34 cellular contexts compared by ENCODE assay signal in the genomic region with DNA sequence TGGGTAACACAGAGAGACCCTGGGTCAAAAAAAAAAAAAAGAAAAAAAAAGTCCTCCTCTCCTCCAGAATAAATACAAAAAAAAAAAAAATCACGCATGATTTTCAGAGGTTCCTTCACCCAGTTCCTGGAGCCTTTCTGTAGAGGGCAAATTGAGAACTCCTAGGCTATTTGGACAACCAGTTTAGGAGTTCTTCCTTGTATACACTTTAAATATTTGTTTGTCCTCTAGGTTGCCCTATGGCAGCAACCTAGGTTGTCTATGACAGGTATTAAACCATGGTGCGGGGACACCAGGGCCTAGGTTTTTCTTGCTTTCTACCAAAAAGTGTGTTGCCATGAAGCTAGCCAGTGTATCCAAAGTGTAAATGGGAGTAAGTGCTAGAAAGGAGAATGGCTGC. TPM values are rescaled to one million over a fixed set of nuclear protein-coding genes. Genes with fewer than 3 reads are reported as not detected.
"Had no signal": no experiment of that assay in that cellular context is flagged by ENCODE, and none has a peak within 500 bp of the region (broad histone marks: within the 10 kb centered on the region; RNA-seq: fewer than 3 reads in every experiment).

No MANE protein-coding gene starts in this region.

- H3K9me3 ChIP-seq: ascending aorta, SJCRH30 had no signal

- H3K4me1 ChIP-seq: SJCRH30 had no signal

- H3K4me3 ChIP-seq: ascending aorta, cardiac muscle cell, SJCRH30, SK-N-MC had no signal

- H3K36me3 ChIP-seq: cardiac muscle cell, SJCRH30 had no signal

- ATAC-seq: activated CD4-positive, alpha-beta T cell treated with anti-CD3 and anti-CD28 coated beads for 36 hours; activated CD4-positive, CD25-positive, alpha-beta regulatory T cell treated with anti-CD3 and anti-CD28 coated beads, Interleukin-2, amount 50 U/mL, for 24 hours; activated CD8-positive, alpha-beta T cell treated with anti-CD3 and anti-CD28 coated beads, Interleukin-2, amount 10 ng/mL, durations not matched to agents 7 days and 5 days; Panc1; WTC11 had no signal

- H3K27me3 ChIP-seq: ascending aorta, cardiac muscle cell, SJCRH30 had no signal

- H3K27ac ChIP-seq: ascending aorta, cardiac muscle cell, KMS-11, SJCRH30, SK-N-MC had no signal

- H3K9me3 Mint-ChIP-seq: activated CD4-positive, alpha-beta T cell treated with anti-CD3 and anti-CD28 coated beads, Interleukin-2, amount 10 ng/mL, durations not matched to agents 7 days and 5 days; activated naive CD4-positive, alpha-beta T cell treated with anti-CD3 and anti-CD28 coated beads, Interleukin-2, amount 50 U/mL, for 24 hours; activated naive CD8-positive, alpha-beta T cell treated with anti-CD3 and anti-CD28 coated beads, Interleukin-2, amount 10 ng/mL, durations not matched to agents 7 days and 5 days; activated T-cell treated with anti-CD3 and anti-CD28 coated beads, Interleukin-2, amount 50 U/mL, for 24 hours; activated T-helper 2 cell treated with anti-CD3 and anti-CD28 coated beads, Interferon-gamma antibody, Interleukin-2, Interleukin-4, amounts not matched to agents 10 μg/mL and 5 μg/mL and 100 μg/mL, durations not matched to agents 14 hours and 24 hours and 36 hours; central memory CD8-positive, alpha-beta T cell; WTC11 had no signal

- H3K27me3 Mint-ChIP-seq: activated CD4-positive, alpha-beta T cell treated with anti-CD3 and anti-CD28 coated beads for 36 hours; activated CD4-positive, alpha-beta T cell treated with anti-CD3 and anti-CD28 coated beads, Interleukin-2, amount 10 ng/mL, durations not matched to agents 7 days and 5 days; activated naive CD4-positive, alpha-beta T cell treated with anti-CD3 and anti-CD28 coated beads, Interleukin-2, amount 50 U/mL, for 24 hours; activated naive CD8-positive, alpha-beta T cell treated with anti-CD3 and anti-CD28 coated beads, Interleukin-2, amount 10 ng/mL, durations not matched to agents 7 days and 5 days; activated T-cell treated with anti-CD3 and anti-CD28 coated beads, Interleukin-2, amount 50 U/mL, for 24 hours; central memory CD8-positive, alpha-beta T cell had no signal

- H3K4me3 Mint-ChIP-seq: activated CD4-positive, alpha-beta T cell treated with anti-CD3 and anti-CD28 coated beads for 36 hours; activated CD4-positive, alpha-beta T cell treated with anti-CD3 and anti-CD28 coated beads, Interleukin-2, amount 10 ng/mL, durations not matched to agents 7 days and 5 days; activated CD8-positive, alpha-beta T cell treated with anti-CD3 and anti-CD28 coated beads, Interleukin-2, amount 10 ng/mL, durations not matched to agents 7 days and 5 days; activated naive CD4-positive, alpha-beta T cell treated with anti-CD3 and anti-CD28 coated beads, Interleukin-2, amount 50 U/mL, for 24 hours; activated naive CD8-positive, alpha-beta T cell treated with anti-CD3 and anti-CD28 coated beads, Interleukin-2, amount 10 ng/mL, durations not matched to agents 7 days and 5 days; activated T-cell treated with anti-CD3 and anti-CD28 coated beads, Interleukin-2, amount 50 U/mL, for 24 hours; central memory CD8-positive, alpha-beta T cell; WTC11 had no signal

- DNase-seq: activated CD4-positive, alpha-beta T cell treated with anti-CD3 and anti-CD28 coated beads for 36 hours; activated CD4-positive, alpha-beta T cell treated with anti-CD3 and anti-CD28 coated beads, Interleukin-2, amount 10 ng/mL, durations not matched to agents 7 days and 5 days; activated CD4-positive, alpha-beta T cell treated with anti-CD3 and anti-CD28 coated beads, Interleukin-2, amount 50 U/mL, for 48 hours; activated CD8-positive, alpha-beta T cell treated with anti-CD3 and anti-CD28 coated beads, Interleukin-2, amount 10 ng/mL, durations not matched to agents 7 days and 5 days; activated gamma-delta T cell; activated naive CD4-positive, alpha-beta T cell treated with Interleukin-2 at 50 U/mL for 16 hours; activated naive CD8-positive, alpha-beta T cell treated with anti-CD3 and anti-CD28 coated beads, Interleukin-2, amount 10 ng/mL, durations not matched to agents 7 days and 5 days; activated T-cell treated with anti-CD3 and anti-CD28 coated beads, Interleukin-2, amount 50 U/mL, for 24 hours; amygdala; NCI-H1105; NCI-H1436; NCI-H1694; NCI-H2029; NCI-H345; NCI-H524 treated with DMSO at 0.1 percent for 48 hours; SHP77; SJCRH30; T1000 had no signal

- H3K27ac Mint-ChIP-seq: activated CD4-positive, alpha-beta T cell treated with anti-CD3 and anti-CD28 coated beads for 36 hours; activated CD4-positive, alpha-beta T cell treated with anti-CD3 and anti-CD28 coated beads, Interleukin-2, amount 10 ng/mL, durations not matched to agents 7 days and 5 days; activated CD8-positive, alpha-beta T cell treated with anti-CD3 and anti-CD28 coated beads, Interleukin-2, amount 10 ng/mL, durations not matched to agents 7 days and 5 days; activated naive CD8-positive, alpha-beta T cell treated with anti-CD3 and anti-CD28 coated beads, Interleukin-2, amount 10 ng/mL, durations not matched to agents 7 days and 5 days; activated T-cell treated with anti-CD3 and anti-CD28 coated beads, Interleukin-2, amount 50 U/mL, for 24 hours; activated T-helper 2 cell treated with anti-CD3 and anti-CD28 coated beads, Interferon-gamma antibody, Interleukin-2, Interleukin-4, amounts not matched to agents 10 μg/mL and 5 μg/mL and 100 μg/mL, durations not matched to agents 14 hours and 24 hours and 36 hours; WTC11 had no signal

RNA-seq across cellular contexts. Expression of gene PPP1R14D, which starts 25.4 kb away (rescaled TPM):
- total RNA-seq: activated CD4-positive, alpha-beta T cell treated with anti-CD3 and anti-CD28 coated beads for 36 hours; activated CD4-positive, alpha-beta T cell treated with anti-CD3 and anti-CD28 coated beads, Interleukin-2, amount 10 ng/mL, durations not matched to agents 7 days and 5 days; activated CD8-positive, alpha-beta T cell treated with anti-CD3 and anti-CD28 coated beads, Interleukin-2, amount 10 ng/mL, durations not matched to agents 7 days and 5 days; activated naive CD8-positive, alpha-beta T cell treated with anti-CD3 and anti-CD28 coated beads, Interleukin-2, amount 10 ng/mL, durations not matched to agents 7 days and 5 days; activated T-helper 2 cell treated with anti-CD3 and anti-CD28 coated beads, Interferon-gamma antibody, Interleukin-2, Interleukin-4, amounts not matched to agents 10 μg/mL and 5 μg/mL and 100 μg/mL, durations not matched to agents 14 hours and 24 hours and 36 hours; ascending aorta; cardiac muscle cell; LHCN-M2; M059J; NCI-H460; RPMI7951; SJCRH30; T-helper 1 cell treated with Interleukin-12 subunit alpha and Interleukin-12 subunit beta and Interleukin-4 antibody, amounts not matched to agents 30 ng/mL and 1 ng/mL, for 36 hours; T-helper 2 cell treated with Interferon-gamma antibody and Interleukin-4, amounts not matched to agents 100 ng/mL and 5 ng/mL, for 36 hours; WTC11 had no signal

RNA-seq across cellular contexts. Expression of gene C15orf62, which starts 33.3 kb away (rescaled TPM):
- total RNA-seq: ascending aorta, LHCN-M2, RPMI7951 had no signal

RNA-seq across cellular contexts. Expression of gene GCHFR, which starts 39.2 kb away (rescaled TPM):
- total RNA-seq: SJCRH30 had no signal
